30 cellular contexts compared by ENCODE assay signal in genomic region chr2:16675781-16676180, GRCh38. TPM values are rescaled to one million over a fixed set of nuclear protein-coding genes. Genes with fewer than 3 reads are reported as not detected.
"Had no signal": no experiment of that assay in that cellular context is flagged by ENCODE, and none has a peak within 500 bp of the region (broad histone marks: within the 10 kb centered on the region; RNA-seq: fewer than 3 reads in every experiment).

No MANE protein-coding gene starts in this region.

- H3K4me2 ChIP-seq: PC-9 had no signal

- H3K4me1 Mint-ChIP-seq: activated CD8-positive, alpha-beta memory T cell treated with anti-CD3 and anti-CD28 coated beads, Interleukin-2, amount 10 ng/mL, durations not matched to agents 7 days and 5 days; activated naive CD4-positive, alpha-beta T cell treated with anti-CD3 and anti-CD28 coated beads, Interleukin-2, amount 10 ng/mL, durations not matched to agents 7 days and 5 days; activated naive CD8-positive, alpha-beta T cell treated with anti-CD3 and anti-CD28 coated beads, Interleukin-2, amount 50 U/mL, for 24 hours; brain; T-cell; T-helper 17 cell had no signal

- ATAC-seq: activated CD8-positive, alpha-beta memory T cell treated with anti-CD3 and anti-CD28 coated beads, Interleukin-2, amount 10 ng/mL, durations not matched to agents 7 days and 5 days; activated naive CD8-positive, alpha-beta T cell treated with anti-CD3 and anti-CD28 coated beads, Interleukin-2, amount 50 U/mL, for 24 hours; Right ventricle myocardium inferior; SK-N-SH treated with all-trans-retinoic acid at 6 μM for 48 hours; T-cell; T-helper 17 cell had no signal

- H3K27me3 Mint-ChIP-seq: activated CD8-positive, alpha-beta memory T cell treated with anti-CD3 and anti-CD28 coated beads, Interleukin-2, amount 10 ng/mL, durations not matched to agents 7 days and 5 days had no signal

- H2AFZ ChIP-seq: PC-9 had no signal

- H3K27ac Mint-ChIP-seq: activated CD4-positive, alpha-beta memory T cell treated with anti-CD3 and anti-CD28 coated beads for 36 hours; activated CD8-positive, alpha-beta memory T cell treated with anti-CD3 and anti-CD28 coated beads, Interleukin-2, amount 10 ng/mL, durations not matched to agents 7 days and 5 days; activated naive CD4-positive, alpha-beta T cell treated with anti-CD3 and anti-CD28 coated beads, Interleukin-2, amount 10 ng/mL, durations not matched to agents 7 days and 5 days; activated naive CD8-positive, alpha-beta T cell; activated naive CD8-positive, alpha-beta T cell treated with anti-CD3 and anti-CD28 coated beads, Interleukin-2, amount 50 U/mL, for 24 hours; T-cell; T-helper 17 cell had no signal

- DNase-seq: activated CD4-positive, alpha-beta memory T cell treated with anti-CD3 and anti-CD28 coated beads for 36 hours; activated CD4-positive, alpha-beta T cell treated with anti-CD3 and anti-CD28 coated beads, Interleukin-2, amount 50 U/mL, for 1 hour; activated CD8-positive, alpha-beta memory T cell treated with anti-CD3 and anti-CD28 coated beads, Interleukin-2, amount 10 ng/mL, durations not matched to agents 7 days and 5 days; activated CD8-positive, alpha-beta memory T cell treated with anti-CD3 and anti-CD28 coated beads, Interleukin-2, amount 50 U/mL, for 48 hours; activated effector memory CD4-positive, alpha-beta T cell treated with Interleukin-2 at 50 U/mL for 16 hours; activated naive CD4-positive, alpha-beta T cell treated with anti-CD3 and anti-CD28 coated beads, Interleukin-2, amount 10 ng/mL, durations not matched to agents 7 days and 5 days; activated naive CD8-positive, alpha-beta T cell treated with anti-CD3 and anti-CD28 coated beads, Interleukin-2, amount 50 U/mL, for 24 hours; activated T-cell treated with anti-CD3 and anti-CD28 coated beads, Interleukin-2, amount 50 U/mL, for 48 hours; anterior cingulate cortex; caudate nucleus; cerebellar nuclear complex; NCI-H1105; NCI-H1436; NCI-H1694; NCI-H1930; NCI-H345; NCI-H524 treated with DMSO at 0.1 percent for 48 hours; PC-9; SIG-M5; T-cell; T-helper 17 cell; T-helper 9 cell had no signal

- H3K36me3 Mint-ChIP-seq: activated CD4-positive, alpha-beta memory T cell treated with anti-CD3 and anti-CD28 coated beads for 36 hours; activated CD8-positive, alpha-beta memory T cell treated with anti-CD3 and anti-CD28 coated beads, Interleukin-2, amount 10 ng/mL, durations not matched to agents 7 days and 5 days; activated naive CD4-positive, alpha-beta T cell treated with anti-CD3 and anti-CD28 coated beads, Interleukin-2, amount 10 ng/mL, durations not matched to agents 7 days and 5 days; activated naive CD8-positive, alpha-beta T cell; brain; T-cell had no signal

- H3K27ac ChIP-seq: PC-9, RWPE1, VCaP had no signal

- H3K4me3 Mint-ChIP-seq: activated CD4-positive, alpha-beta memory T cell treated with anti-CD3 and anti-CD28 coated beads for 36 hours; activated CD8-positive, alpha-beta memory T cell treated with anti-CD3 and anti-CD28 coated beads, Interleukin-2, amount 10 ng/mL, durations not matched to agents 7 days and 5 days; activated naive CD4-positive, alpha-beta T cell treated with anti-CD3 and anti-CD28 coated beads, Interleukin-2, amount 10 ng/mL, durations not matched to agents 7 days and 5 days; activated naive CD8-positive, alpha-beta T cell; activated naive CD8-positive, alpha-beta T cell treated with anti-CD3 and anti-CD28 coated beads, Interleukin-2, amount 50 U/mL, for 24 hours; brain; T-cell; T-helper 17 cell had no signal

- FAIRE-seq: bronchial epithelial cell had no signal

- H3K4me3 ChIP-seq: PC-9 had no signal

RNA-seq across cellular contexts. Expression of gene CYRIA, which starts 10.1 kb away (rescaled TPM):
- total RNA-seq: NCI-H460 had no signal
